Comparison of ENCODE assay signal across 20 cellular contexts in genomic region chr4:771464-771863, GRCh38. TPM values are rescaled to one million over a fixed set of nuclear protein-coding genes. Genes with fewer than 3 reads are reported as not detected.
DNase-seq lines count a peak whose midpoint lies in the region; FAIRE-seq and TF ChIP-seq lines count a peak whose summit lies in the region.
"Had no signal": no experiment of that assay in that cellular context is flagged by ENCODE, and none has a peak within 500 bp of the region (broad histone marks: within the 10 kb centered on the region; RNA-seq: fewer than 3 reads in every experiment).

No MANE protein-coding gene starts in this region.

- TF ChIP-seq CTCF in kidney (IDR thresholded peaks at IDR 0.05; ENCODE audit: borderline replicate concordance, extremely low read depth, insufficient read depth) (no peak), sigmoid colon (IDR thresholded peaks at IDR 0.05) (no peak)

- H3K27ac ChIP-seq in angular gyrus (ENCODE audit: low read depth, low read length) (peak overlapping the region; percentile 50), kidney (ENCODE audit: low read depth in 2 of 2, low read length in 2 of 2) (no peak overlapping the region), sigmoid colon (peak overlapping the region in 3 of 4 donors; percentile 23 to 64 (median 23))

- TF ChIP-seq EP300 in sigmoid colon (IDR thresholded peaks at IDR 0.05) = no peak

- intact Hi-C loops in kidney (cut with DNase I) (no loop called here), sigmoid colon (cut with DNase I) (no loop called here)

- FAIRE-seq in kidney (lab: Jason Lieb, UNC) = no peak
- FAIRE-seq: keratinocyte had no signal

- 76 to 78% methylated on average over 6 of the region's 6 CpGs for WGBS in sigmoid colon, 2 donors

- peak; percentile 35 for DNase-seq in H7
- DNase-seq in kidney = peak; percentile 43
- DNase-seq in sigmoid colon = no peak
- no peak for DNase-seq in SW480 (ENCODE audit: low spot score)
- no peak for DNase-seq in HT-29 (ENCODE audit: low spot score)
- no peak for DNase-seq in NCI-H510A treated with DMSO at 0.1 percent for 48 hours (lab: John Stamatoyannopoulos, UW)
- DNase-seq: activated CD8-positive, alpha-beta memory T cell treated with anti-CD3 and anti-CD28 coated beads, Interleukin-2, amount 10 ng/mL, durations not matched to agents 7 days and 5 days; activated effector memory CD4-positive, alpha-beta T cell treated with Interleukin-2 at 50 U/mL for 16 hours; AML-193; anterior cingulate cortex; hippocampal formation; KG1; MV-4-11; NCI-H1930; NCI-H510A; SHP77 treated with DMSO at 0.1 percent for 48 hours; stimulated activated CD4-positive, alpha-beta T cell treated with anti-CD3 and anti-CD28 coated beads, Interleukin-1b, Interleukin-23, amount 100 ng/mL, for 48 hours; T-helper 2 cell had no signal

- H3K27me3 ChIP-seq in H7 (ENCODE audit: control insufficient read depth, insufficient read depth, low read length) = no peaks in the 10 kb centered on the region
- H3K27me3 ChIP-seq in sigmoid colon = no peaks in the 10 kb centered on the region

- no peak for TF ChIP-seq POLR2A in sigmoid colon (IDR thresholded peaks at IDR 0.05)

- H3K4me1 ChIP-seq in kidney (ENCODE audit: control insufficient read depth in 1 of 2, insufficient read depth in 1 of 2, low read depth in 1 of 2, low read length in 2 of 2) (peaks cover 4 to 19% of the 10 kb centered on the region in 2 donors), sigmoid colon (peaks cover 0 to 50% (median 29%) of the 10 kb centered on the region in 4 donors)

- H3K9ac ChIP-seq in kidney (ENCODE audit: low read length in 2 of 2) = no peak overlapping the region

- H3K4me3 ChIP-seq in H7 (ENCODE audit: insufficient read depth, low read depth, low read length) (no peak overlapping the region), kidney (ENCODE audit: low read length in 2 of 2) (no peak overlapping the region), sigmoid colon (no peak overlapping the region)

- H3K36me3 ChIP-seq in H7 (replicated peaks; ENCODE audit: control insufficient read depth, insufficient read depth, low read length) (peaks cover 18% of the 10 kb centered on the region), kidney (ENCODE audit: control insufficient read depth in 1 of 2, insufficient read depth in 2 of 2, low read length in 2 of 2) (peaks cover 15 to 44% of the 10 kb centered on the region in 2 donors), sigmoid colon (peaks cover 9 to 82% (median 14%) of the 10 kb centered on the region in 4 donors)

- H3K9me3 ChIP-seq in kidney (ENCODE audit: control insufficient read depth in 1 of 2, low read length in 2 of 2) (no peaks in the 10 kb centered on the region), sigmoid colon (no peaks in the 10 kb centered on the region)

RNA-seq across cellular contexts. Expression of gene CPLX1, which starts 54.5 kb away (rescaled TPM):
- 0.15 and 0.62 TPM in 2 replicates for total RNA-seq in H7 (2014; rRNA removed; shearing (Covaris generic))
- 10.2 TPM for total RNA-seq in kidney
- polyA plus RNA-seq in kidney (ENCODE audit: insufficient read depth, low read depth, low replicate concordance) = 3.9 TPM
- 1 to 10 TPM in 1 of 4 donors, under 1 TPM in 3; 0.36 to 1.7 (median 0.45) TPM for total RNA-seq in sigmoid colon
- 1 to 10 TPM in 2 of 3 donors, under 1 TPM in 1; 0.23 to 3.0 (median 2.8) TPM for polyA plus RNA-seq in sigmoid colon
- total RNA-seq in HT-29 (2014; rRNA removed; shearing (Covaris generic)) = 0.28 and 0.73 TPM in 2 replicates

Comparison
In these comparisons a context has a peak if more than half of its experiments do, and no peak if none do; other contexts are left out.
1. DNase-seq: peak in H7 (single experiment) and kidney (single experiment); none in sigmoid colon (single experiment), SW480 (single experiment), HT-29 (single experiment) and NCI-H510A treated with DMSO at 0.1 percent for 48 hours (single experiment).
2. H3K27ac ChIP-seq: peak in angular gyrus (single experiment) and sigmoid colon (3 of 4); none in kidney (0 of 2).